Comparison of ENCODE assay signal across 8 cellular contexts in genomic region chr5:172903790-172904189, GRCh38. TPM values are rescaled to one million over a fixed set of nuclear protein-coding genes. Genes with fewer than 3 reads are reported as not detected.
DNase-seq lines count a peak whose midpoint lies in the region; ATAC-seq and TF ChIP-seq lines count a peak whose summit lies in the region.

No MANE protein-coding gene starts in this region.

- no peaks in the 10 kb centered on the region for H3K36me3 ChIP-seq in A673 (ENCODE audit: insufficient read depth, low read length, poor library complexity, severe bottlenecking)

- peaks cover 0 to 12% of the 10 kb centered on the region in 2 donors for H3K4me1 Mint-ChIP-seq in natural killer cell treated with Interleukin-12 subunit alpha and Interleukin-12 subunit beta and Interleukin-15 and Interleukin-18, amount 100 ng/mL, for 72 hours (ENCODE audit: low read depth in 2 of 2)

- CTCF ChIA-PET in A673 (lab: Charles Lee): no interaction called here

- no peaks in the 10 kb centered on the region for H3K9me3 Mint-ChIP-seq in natural killer cell treated with Interleukin-12 subunit alpha and Interleukin-12 subunit beta and Interleukin-15 and Interleukin-18, amount 100 ng/mL, for 72 hours

- no peak overlapping the region for H3K27ac Mint-ChIP-seq in natural killer cell treated with Interleukin-12 subunit alpha and Interleukin-12 subunit beta and Interleukin-15 and Interleukin-18, amount 100 ng/mL, for 72 hours

- no peaks in the 10 kb centered on the region for H3K27me3 Mint-ChIP-seq in natural killer cell treated with Interleukin-12 subunit alpha and Interleukin-12 subunit beta and Interleukin-15 and Interleukin-18, amount 100 ng/mL, for 72 hours

- POLR2A ChIA-PET in A673 (lab: Charles Lee; ENCODE audit: low non-redundant PET): no interaction called here

- H3K27me3 ChIP-seq in A673 (replicated peaks; ENCODE audit: insufficient read depth, low read depth, low read length, poor library complexity): no peaks in the 10 kb centered on the region

- no peak overlapping the region for H3K4me3 Mint-ChIP-seq in natural killer cell treated with Interleukin-12 subunit alpha and Interleukin-12 subunit beta and Interleukin-15 and Interleukin-18, amount 100 ng/mL, for 72 hours

- peak; percentile 43 for DNase-seq in A673 (ENCODE audit: low spot score)
- DNase-seq in MV-4-11 (lab: John Stamatoyannopoulos, UW): peak; percentile 8
- DNase-seq in dermis blood vessel endothelial cell: peak; percentile 91
- DNase-seq in myocyte (ENCODE audit: low read depth): peak; percentile 61
- no peak for DNase-seq in natural killer cell treated with Interleukin-12 subunit alpha and Interleukin-12 subunit beta and Interleukin-15 and Interleukin-18, amount 100 ng/mL, for 72 hours (ENCODE audit: low spot score)
- DNase-seq in caudate nucleus (lab: John Stamatoyannopoulos, UW): no peak
- no peak for DNase-seq in stimulated activated CD4-positive, alpha-beta T cell treated with anti-CD3 and anti-CD28 coated beads, Interleukin-4, amount 100 ng/mL, for 4 hours
- DNase-seq in NCI-H2081 (lab: John Stamatoyannopoulos, UW): no peak

- no peak for TF ChIP-seq CTCF in A673 (conservative IDR thresholded peaks at IDR 0.05; ENCODE audit: low read depth, low read length)

- intact Hi-C loops in A673 (cut with micrococcal nuclease; ENCODE audit: unreplicated experiment): no loop called here

- H3K4me3 ChIP-seq in A673 (ENCODE audit: low read depth, low read length, poor library complexity, severe bottlenecking): no peak overlapping the region

- no TSS peak for BruUV-seq in A673 (replicated peaks; lab: Mats Ljungman, UMichigan)

- no peaks in the 10 kb centered on the region for H3K4me1 ChIP-seq in A673 (ENCODE audit: insufficient read depth, low read length, poor library complexity, severe bottlenecking)

- no peaks in the 10 kb centered on the region for H3K36me3 Mint-ChIP-seq in natural killer cell treated with Interleukin-12 subunit alpha and Interleukin-12 subunit beta and Interleukin-15 and Interleukin-18, amount 100 ng/mL, for 72 hours

- no peak for ATAC-seq in natural killer cell treated with Interleukin-12 subunit alpha and Interleukin-12 subunit beta and Interleukin-15 and Interleukin-18, amount 100 ng/mL, for 72 hours

- no peaks in the 10 kb centered on the region for H3K9me3 ChIP-seq in A673 (ENCODE audit: low read depth, low read length, poor library complexity, severe bottlenecking)

- H3K27ac ChIP-seq in A673 (ENCODE audit: low read depth, low read length, poor library complexity, severe bottlenecking) (no peak overlapping the region), caudate nucleus (ENCODE audit: low read depth, low read length) (no peak overlapping the region)

RNA-seq across cellular contexts. Expression of gene RPL26L1, which starts 55.4 kb away (rescaled TPM):
- 60.6 and 61.1 TPM in 2 replicates for total RNA-seq in A673 (2021)
- total RNA-seq in dermis blood vessel endothelial cell: 28.4 and 31.4 TPM in 2 replicates
- 47.1 and 53.4 TPM in 2 replicates for total RNA-seq in myocyte
- 107 TPM for polyA plus RNA-seq in myocyte (2012)
- total RNA-seq in natural killer cell treated with Interleukin-12 subunit alpha and Interleukin-12 subunit beta and Interleukin-15 and Interleukin-18, amount 100 ng/mL, for 72 hours: 10 to 100 TPM; 41.5 to 47.3 TPM

Comparison
In these comparisons a context has a peak if more than half of its experiments do, and no peak if none do; other contexts are left out.
1. DNase-seq: peak in A673 (single experiment), MV-4-11 (single experiment), dermis blood vessel endothelial cell (single experiment) and myocyte (single experiment); none in natural killer cell treated with Interleukin-12 subunit alpha and Interleukin-12 subunit beta and Interleukin-15 and Interleukin-18, amount 100 ng/mL, for 72 hours (single experiment), caudate nucleus (0 of 61), stimulated activated CD4-positive, alpha-beta T cell treated with anti-CD3 and anti-CD28 coated beads, Interleukin-4, amount 100 ng/mL, for 4 hours (0 of 2) and NCI-H2081 (0 of 2).